In genomic region chr9:127770905-127771569, GRCh38 we compare ENCODE assay signal across 8 cellular contexts. TPM values are rescaled to one million over a fixed set of nuclear protein-coding genes. Genes with fewer than 3 reads are reported as not detected.
DNase-seq lines count a peak whose midpoint lies in the region.

No MANE protein-coding gene starts in this region.

- H3K9ac ChIP-seq in ES-I3 (ENCODE audit: low read depth, low read length), result peak overlapping the region; percentile 61; the same call in 1 of the 2 replicates
- peak overlapping the region in 1 of 2 donors; percentile 39 for H3K9ac ChIP-seq in stomach smooth muscle (ENCODE audit: low read length in 2 of 2)

- H3K27me3 ChIP-seq in HAP-1 (ENCODE audit: low read depth) (no peaks in the 10 kb centered on the region), MG63 (no peaks in the 10 kb centered on the region), neuron (ENCODE audit: insufficient read depth, low read length) (peaks cover 5% of the 10 kb centered on the region), stomach smooth muscle (ENCODE audit: control insufficient read depth in 1 of 2, insufficient read depth in 2 of 2, low read length in 2 of 2) (no peaks in the 10 kb centered on the region)

- no peak overlapping the region for H2AFZ ChIP-seq in neuron (ENCODE audit: low read depth, low read length)

- H3K4me1 ChIP-seq in ES-I3 (ENCODE audit: insufficient read depth, low read length), result peaks cover 24% of the 10 kb centered on the region
- H3K4me1 ChIP-seq in HAP-1, result 0 out of 2 replicates have a peak, but pooled peaks cover 5% of the 10 kb centered on the region
- H3K4me1 ChIP-seq in neuron (ENCODE audit: insufficient read depth, low read length), result peaks cover 25% of the 10 kb centered on the region
- peaks cover 22% of the 10 kb centered on the region for H3K4me1 ChIP-seq in stomach smooth muscle (ENCODE audit: control insufficient read depth, insufficient read depth, low read length)

- DNase-seq in HAP-1 (ENCODE audit: low spot score in 2 of 2) (peak; percentile 96 to 99), MG63 (peak; percentile 98), SIG-M5 treated with dmso at 0.1 percent for 504 hours (lab: John Stamatoyannopoulos, UW; ENCODE audit: unreplicated experiment) (peak; percentile 96), foreskin melanocyte (peak; percentile 93)
- DNase-seq in activated naive CD4-positive, alpha-beta T cell (lab: John Stamatoyannopoulos, UW), result peak; percentile 82 to 95 (median 90)

- H3K4me3 ChIP-seq in HAP-1 (peak overlapping the region; percentile 37), MG63 (peak overlapping the region; percentile 46), neuron (ENCODE audit: low read length) (peak overlapping the region; percentile 31), stomach smooth muscle (ENCODE audit: low read length in 2 of 2) (peak overlapping the region; percentile 59 to 74)

- H3K36me3 ChIP-seq in ES-I3 (ENCODE audit: insufficient read depth, low read length), result no peaks in the 10 kb centered on the region
- H3K36me3 ChIP-seq in HAP-1 (replicated peaks), result no peaks in the 10 kb centered on the region
- no peaks in the 10 kb centered on the region for H3K36me3 ChIP-seq in MG63
- no peaks in the 10 kb centered on the region for H3K36me3 ChIP-seq in neuron (ENCODE audit: insufficient read depth, low read length)
- no peaks in the 10 kb centered on the region for H3K36me3 ChIP-seq in stomach smooth muscle (ENCODE audit: control insufficient read depth in 2 of 2, insufficient read depth in 2 of 2, low read length in 2 of 2)

- H3K27ac ChIP-seq in stomach smooth muscle (ENCODE audit: low read length), result peak overlapping the region; percentile 37

- in situ Hi-C loops in HAP-1 (cut with MboI; ENCODE audit: low sequenced_read_pairs), result no loop called here

- H3K9me3 ChIP-seq in ES-I3 (ENCODE audit: control insufficient read depth, insufficient read depth, low read length), result no peaks in the 10 kb centered on the region
- H3K9me3 ChIP-seq in HAP-1, result no peaks in the 10 kb centered on the region
- H3K9me3 ChIP-seq in MG63, result no peaks in the 10 kb centered on the region
- no peaks in the 10 kb centered on the region for H3K9me3 ChIP-seq in neuron (ENCODE audit: low read length)
- H3K9me3 ChIP-seq in stomach smooth muscle (ENCODE audit: control insufficient read depth in 2 of 2, low read length in 2 of 2), result no peaks in the 10 kb centered on the region

RNA-seq across cellular contexts. Expression of gene SH2D3C, which starts 7.4 kb away (rescaled TPM):
- not detected in 2 replicates for total RNA-seq in MG63 (2014; rRNA removed; shearing (Covaris generic); ENCODE audit: low replicate concordance)

RNA-seq across cellular contexts. Expression of gene CDK9, which starts 14.8 kb away (rescaled TPM):
- total RNA-seq in MG63 (2014; rRNA removed; shearing (Covaris generic); ENCODE audit: low replicate concordance), result 48.6 and 67.5 TPM in 2 replicates

RNA-seq across cellular contexts. Expression of gene FPGS, which starts 31.6 kb away (rescaled TPM):
- total RNA-seq in MG63 (2014; rRNA removed; shearing (Covaris generic); ENCODE audit: low replicate concordance), result 100 and 115 TPM in 2 replicates

RNA-seq across cellular contexts. Expression of gene TOR2A, which starts 35.9 kb away (rescaled TPM):
- 5.8 and 18.7 TPM in 2 replicates for total RNA-seq in MG63 (2014; rRNA removed; shearing (Covaris generic); ENCODE audit: low replicate concordance)

RNA-seq across cellular contexts. Expression of gene TTC16, which starts 55.2 kb away (rescaled TPM):
- not detected in 2 replicates for total RNA-seq in MG63 (2014; rRNA removed; shearing (Covaris generic); ENCODE audit: low replicate concordance)

Comparison
In these comparisons a context has a peak if more than half of its experiments do, and no peak if none do; other contexts are left out.
1. Peak in every context shown above with its lines: DNase-seq, H3K4me3 ChIP-seq and H3K27ac ChIP-seq.